20 cellular contexts compared by ENCODE assay signal in genomic region chr19:14164088-14164487, GRCh38. TPM values are rescaled to one million over a fixed set of nuclear protein-coding genes. Genes with fewer than 3 reads are reported as not detected.
DNase-seq lines count a peak whose midpoint lies in the region; ATAC-seq, FAIRE-seq and TF ChIP-seq lines count a peak whose summit lies in the region.
"Had no signal": no experiment of that assay in that cellular context is flagged by ENCODE, and none has a peak within 500 bp of the region (broad histone marks: within the 10 kb centered on the region; RNA-seq: fewer than 3 reads in every experiment).

No MANE protein-coding gene starts in this region.

- H3K36me3 Mint-ChIP-seq in glutamatergic neuron (ENCODE audit: unreplicated experiment) (no peaks in the 10 kb centered on the region), neural progenitor cell (peaks cover 5% of the 10 kb centered on the region)

- H3K4me3 Mint-ChIP-seq in glutamatergic neuron (ENCODE audit: unreplicated experiment) (peak overlapping the region; percentile 55), neural progenitor cell (no peak overlapping the region)
- H3K4me3 Mint-ChIP-seq: CD8-positive, alpha-beta memory T cell had no signal

- FAIRE-seq in D721Med (lab: Jason Lieb, UNC) = no peak
- FAIRE-seq: A204.1, GM12878, GM18507 had no signal

- H3K27ac Mint-ChIP-seq in glutamatergic neuron (ENCODE audit: unreplicated experiment) = no peak overlapping the region
- no peak overlapping the region for H3K27ac Mint-ChIP-seq in neural progenitor cell
- H3K27ac Mint-ChIP-seq: CD8-positive, alpha-beta memory T cell had no signal

- peaks cover 0 to 39% (median 13%) of the 10 kb centered on the region in 11 experiments; a peak in 12 of 22 replicates for H4K20me1 ChIP-seq in BLaER1 treated with 17β-estradiol and CSF1 and Interleukin-3, amounts not matched to agents 10 nM and 100 nM
- peaks cover 41% of the 10 kb centered on the region for H4K20me1 ChIP-seq in neural progenitor cell (ENCODE audit: low read depth)

- H3K27me3 Mint-ChIP-seq in glutamatergic neuron (ENCODE audit: unreplicated experiment) (peaks cover 10% of the 10 kb centered on the region), neural progenitor cell (ENCODE audit: insufficient read depth, low read depth) (peaks cover 3% of the 10 kb centered on the region)
- H3K27me3 Mint-ChIP-seq: CD8-positive, alpha-beta memory T cell had no signal

- H3K27me3 ChIP-seq in BLaER1 treated with 17β-estradiol and CSF1 and Interleukin-3, amounts not matched to agents 10 nM and 100 nM = no peaks in the 10 kb centered on the region
- H3K27me3 ChIP-seq in NT2/D1 (ENCODE audit: insufficient read depth, insufficient read length) = no peaks in the 10 kb centered on the region
- H3K27me3 ChIP-seq in neural progenitor cell = no peaks in the 10 kb centered on the region
- H3K27me3 ChIP-seq: BE2C had no signal

- H3K4me1 Mint-ChIP-seq in glutamatergic neuron (ENCODE audit: low read depth, unreplicated experiment) (peaks cover 25% of the 10 kb centered on the region), neural progenitor cell (peaks cover 19% of the 10 kb centered on the region)

- peaks cover 6% of the 10 kb centered on the region for H3K9me3 Mint-ChIP-seq in glutamatergic neuron (ENCODE audit: unreplicated experiment)
- H3K9me3 Mint-ChIP-seq in neural progenitor cell = no peaks in the 10 kb centered on the region
- H3K9me3 Mint-ChIP-seq: CD8-positive, alpha-beta memory T cell had no signal

- H3K9me3 ChIP-seq in BLaER1 treated with 17β-estradiol and CSF1 and Interleukin-3, amounts not matched to agents 10 nM and 100 nM (replicated peaks in 1 of 11) = no peaks in the 10 kb centered on the region
- H3K9me3 ChIP-seq in NT2/D1 (ENCODE audit: insufficient read depth, low read length) (no peaks in the 10 kb centered on the region), neural progenitor cell (ENCODE audit: low read depth) (no peaks in the 10 kb centered on the region)
- H3K9me3 ChIP-seq: BE2C, Caco-2, HAP-1 had no signal

- no peaks in the 10 kb centered on the region for H3K79me2 ChIP-seq in neural progenitor cell (ENCODE audit: low read depth)

- H2AFZ ChIP-seq in neural progenitor cell (replicated peaks) = no peak overlapping the region

- H3K4me1 ChIP-seq in BLaER1 treated with 17β-estradiol and CSF1 and Interleukin-3, amounts not matched to agents 10 nM and 100 nM = peaks cover 43 to 89% (median 73%) of the 10 kb centered on the region in 10 experiments
- peaks cover 42% of the 10 kb centered on the region for H3K4me1 ChIP-seq in NT2/D1 (ENCODE audit: insufficient read depth, insufficient read length)
- peaks cover 41% of the 10 kb centered on the region for H3K4me1 ChIP-seq in neural progenitor cell
- H3K4me1 ChIP-seq: Caco-2, HAP-1 had no signal

- no peak for DNase-seq in NT2/D1 (ENCODE audit: low read depth, low spot score)
- DNase-seq in glutamatergic neuron = no peak
- DNase-seq in neural progenitor cell (ENCODE audit: low spot score) = peak; percentile 27
- no peak for DNase-seq in D721Med (ENCODE audit: insufficient read length, low spot score)
- no peak for DNase-seq in NCI-H1105 treated with DMSO at 0.1 percent for 48 hours (lab: John Stamatoyannopoulos, UW)
- DNase-seq in SKM-1 treated with dmso at 0.1 percent for 144 hours (lab: John Stamatoyannopoulos, UW; ENCODE audit: unreplicated experiment) = no peak
- DNase-seq: BE2C; Caco-2; CD8-positive, alpha-beta memory T cell; DMS 273 treated with DMSO at 0.1 percent for 48 hours; DMS79; GOT3; KBM-7 had no signal

- no peak overlapping the region for H3K4me3 ChIP-seq in BLaER1 treated with 17β-estradiol and CSF1 and Interleukin-3, amounts not matched to agents 10 nM and 100 nM
- H3K4me3 ChIP-seq in NT2/D1 (ENCODE audit: insufficient read length, low read depth) (no peak overlapping the region), neural progenitor cell (no peak overlapping the region)
- H3K4me3 ChIP-seq: GM12878, HAP-1 had no signal

- TF ChIP-seq CTCF in glutamatergic neuron (IDR thresholded peaks at IDR 0.05; ENCODE audit: partially characterized antibody, unreplicated experiment) = no peak
- no peak for TF ChIP-seq CTCF in neural progenitor cell (IDR thresholded peaks at IDR 0.05)
- TF ChIP-seq CTCF in D721Med (IDR thresholded peaks at IDR 0.05; ENCODE audit: insufficient read depth, missing control alignments) = no peak

- ATAC-seq in HG02840 (IDR thresholded peaks at IDR 0.05; ENCODE audit: low FRiP score, unreplicated experiment) = no peak
- ATAC-seq: GM12878 had no signal

- peak overlapping the region in 10 of 11 experiments; percentile 24 to 97 (median 62); a peak in 19 of 22 replicates for H3K4me2 ChIP-seq in BLaER1 treated with 17β-estradiol and CSF1 and Interleukin-3, amounts not matched to agents 10 nM and 100 nM
- peak overlapping the region; percentile 42 for H3K4me2 ChIP-seq in neural progenitor cell

- H3K9ac ChIP-seq in BLaER1 treated with 17β-estradiol and CSF1 and Interleukin-3, amounts not matched to agents 10 nM and 100 nM = peak overlapping the region in 4 of 11 experiments; percentile 4 to 41 (median 26); a peak in 4 of 22 replicates
- H3K9ac ChIP-seq in NT2/D1 (ENCODE audit: insufficient read length, low read depth) = peak overlapping the region; percentile 42
- no peak overlapping the region for H3K9ac ChIP-seq in neural progenitor cell

- H3K36me3 ChIP-seq in BLaER1 treated with 17β-estradiol and CSF1 and Interleukin-3, amounts not matched to agents 10 nM and 100 nM = peaks cover 0 to 31% (median 18%) of the 10 kb centered on the region in 11 experiments; a peak in 17 of 22 replicates
- peaks cover 51% of the 10 kb centered on the region for H3K36me3 ChIP-seq in NT2/D1 (ENCODE audit: insufficient read depth, insufficient read length, low read length)
- H3K36me3 ChIP-seq in neural progenitor cell = no peaks in the 10 kb centered on the region

- H3F3A ChIP-seq in neural progenitor cell (ENCODE audit: low read depth) = no peaks in the 10 kb centered on the region

- no peak overlapping the region for H3K27ac ChIP-seq in BLaER1 treated with 17β-estradiol and CSF1 and Interleukin-3, amounts not matched to agents 10 nM and 100 nM
- H3K27ac ChIP-seq in neural progenitor cell = no peak overlapping the region
- H3K27ac ChIP-seq: HL-60 had no signal

RNA-seq across cellular contexts. Expression of gene ASF1B, which starts 27.7 kb away (rescaled TPM):
- total RNA-seq in glutamatergic neuron (ENCODE audit: unreplicated experiment) (2.3 TPM), neural progenitor cell (ENCODE audit: low replicate concordance) (16.4 and 38.8 TPM in 2 replicates)

RNA-seq across cellular contexts. Expression of gene ADGRL1, which starts 41.9 kb away (rescaled TPM):
- total RNA-seq in glutamatergic neuron (ENCODE audit: unreplicated experiment) (68.1 TPM), neural progenitor cell (ENCODE audit: low replicate concordance) (13.3 and 59.0 TPM in 2 replicates)

RNA-seq across cellular contexts. Expression of gene PRKACA, which starts 46.5 kb away (rescaled TPM):
- 82.9 TPM for total RNA-seq in glutamatergic neuron (ENCODE audit: unreplicated experiment)
- 22.2 and 31.8 TPM in 2 replicates for total RNA-seq in neural progenitor cell (ENCODE audit: low replicate concordance)
